ENCODE assay signal across 1 cellular context in the genomic region with DNA sequence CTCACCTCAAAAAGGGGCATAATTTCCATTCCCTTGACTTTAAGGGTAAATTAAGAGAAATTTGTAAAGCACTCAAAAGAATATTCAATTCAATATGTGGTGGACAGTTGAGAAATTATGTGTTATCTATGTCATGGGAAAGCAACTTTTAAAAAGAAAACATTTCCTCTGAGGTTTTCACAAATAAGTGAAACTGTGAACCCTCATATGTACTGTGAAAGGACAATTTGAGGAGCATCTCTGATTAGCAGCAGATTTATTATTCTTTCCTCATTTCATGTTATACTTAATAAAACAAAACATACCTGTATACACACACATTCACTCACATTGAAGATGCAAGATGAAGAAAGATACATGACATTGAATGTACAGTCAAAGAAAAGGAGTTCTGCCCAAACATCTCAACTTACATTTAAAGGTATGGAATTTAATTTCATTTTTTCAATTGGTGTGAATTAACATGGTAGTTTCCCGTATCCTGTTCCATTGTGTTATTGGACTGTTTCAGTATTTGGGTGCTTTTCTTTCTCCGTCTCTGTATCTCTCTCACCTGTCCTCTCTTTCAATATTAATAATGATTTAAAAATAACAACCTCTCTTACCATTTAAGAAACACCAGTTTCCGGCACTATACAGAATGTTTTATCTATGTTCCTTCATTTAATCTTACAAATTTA.
TF ChIP-seq lines count a peak whose summit lies in the region.

A gene with protein sequence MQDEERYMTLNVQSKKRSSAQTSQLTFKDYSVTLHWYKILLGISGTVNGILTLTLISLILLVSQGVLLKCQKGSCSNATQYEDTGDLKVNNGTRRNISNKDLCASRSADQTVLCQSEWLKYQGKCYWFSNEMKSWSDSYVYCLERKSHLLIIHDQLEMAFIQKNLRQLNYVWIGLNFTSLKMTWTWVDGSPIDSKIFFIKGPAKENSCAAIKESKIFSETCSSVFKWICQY (plus strand): TSS at position 273 of the 680 bp plus-strand sequence. CDS start 64 bp downstream, at position 337.

TF ChIP-seq in HCT116, 20 proteins besides CTCF, POLR2A, EP300 and RAD21 (continued from another document):
- TF ChIP-seq, protein P1, sequence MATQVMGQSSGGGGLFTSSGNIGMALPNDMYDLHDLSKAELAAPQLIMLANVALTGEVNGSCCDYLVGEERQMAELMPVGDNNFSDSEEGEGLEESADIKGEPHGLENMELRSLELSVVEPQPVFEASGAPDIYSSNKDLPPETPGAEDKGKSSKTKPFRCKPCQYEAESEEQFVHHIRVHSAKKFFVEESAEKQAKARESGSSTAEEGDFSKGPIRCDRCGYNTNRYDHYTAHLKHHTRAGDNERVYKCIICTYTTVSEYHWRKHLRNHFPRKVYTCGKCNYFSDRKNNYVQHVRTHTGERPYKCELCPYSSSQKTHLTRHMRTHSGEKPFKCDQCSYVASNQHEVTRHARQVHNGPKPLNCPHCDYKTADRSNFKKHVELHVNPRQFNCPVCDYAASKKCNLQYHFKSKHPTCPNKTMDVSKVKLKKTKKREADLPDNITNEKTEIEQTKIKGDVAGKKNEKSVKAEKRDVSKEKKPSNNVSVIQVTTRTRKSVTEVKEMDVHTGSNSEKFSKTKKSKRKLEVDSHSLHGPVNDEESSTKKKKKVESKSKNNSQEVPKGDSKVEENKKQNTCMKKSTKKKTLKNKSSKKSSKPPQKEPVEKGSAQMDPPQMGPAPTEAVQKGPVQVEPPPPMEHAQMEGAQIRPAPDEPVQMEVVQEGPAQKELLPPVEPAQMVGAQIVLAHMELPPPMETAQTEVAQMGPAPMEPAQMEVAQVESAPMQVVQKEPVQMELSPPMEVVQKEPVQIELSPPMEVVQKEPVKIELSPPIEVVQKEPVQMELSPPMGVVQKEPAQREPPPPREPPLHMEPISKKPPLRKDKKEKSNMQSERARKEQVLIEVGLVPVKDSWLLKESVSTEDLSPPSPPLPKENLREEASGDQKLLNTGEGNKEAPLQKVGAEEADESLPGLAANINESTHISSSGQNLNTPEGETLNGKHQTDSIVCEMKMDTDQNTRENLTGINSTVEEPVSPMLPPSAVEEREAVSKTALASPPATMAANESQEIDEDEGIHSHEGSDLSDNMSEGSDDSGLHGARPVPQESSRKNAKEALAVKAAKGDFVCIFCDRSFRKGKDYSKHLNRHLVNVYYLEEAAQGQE (IDR thresholded peaks at IDR 0.05; ENCODE audit: low read depth): no peak
TF ChIP-seq in HCT116: peak in this region for 0.
